Comparison of ENCODE assay signal across 11 cellular contexts in the genomic region with DNA sequence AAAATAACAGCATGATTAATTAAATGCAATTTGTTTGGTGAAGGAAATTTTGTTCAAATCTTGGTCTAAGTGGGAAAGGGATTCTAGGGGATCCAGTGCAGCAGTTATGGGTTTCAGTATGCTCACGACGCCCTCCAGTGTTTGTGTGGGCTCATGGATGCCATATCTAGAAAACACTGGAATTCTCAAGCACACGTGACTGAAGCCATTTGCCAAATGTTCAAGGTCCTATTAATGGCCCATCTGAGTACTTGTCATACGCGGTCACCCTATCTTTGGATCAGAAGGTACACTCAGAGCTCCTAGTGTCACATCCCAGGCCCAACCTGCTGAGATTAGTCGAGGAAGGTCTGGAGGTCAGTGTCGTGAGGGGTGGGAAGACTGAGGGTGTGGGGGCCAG. TPM values are rescaled to one million over a fixed set of nuclear protein-coding genes. Genes with fewer than 3 reads are reported as not detected.
"Had no signal": no experiment of that assay in that cellular context is flagged by ENCODE, and none has a peak within 500 bp of the region (broad histone marks: within the 10 kb centered on the region; RNA-seq: fewer than 3 reads in every experiment).

No MANE protein-coding gene starts in this region.

RNA-seq across cellular contexts. Expression of a gene that starts 42.7 kb away (rescaled TPM):
- total RNA-seq: activated CD4-positive, alpha-beta memory T cell treated with anti-CD3 and anti-CD28 coated beads for 36 hours; activated naive CD4-positive, alpha-beta T cell treated with anti-CD3 and anti-CD28 coated beads for 36 hours; activated naive CD8-positive, alpha-beta T cell treated with anti-CD3 and anti-CD28 coated beads, Interleukin-2, amount 10 ng/mL, durations not matched to agents 7 days and 5 days; activated T-cell treated with anti-CD3 and anti-CD28 coated beads, Interleukin-2, amount 50 U/mL, for 72 hours; esophagus squamous epithelium; gastroesophageal sphincter; mammary epithelial cell; sciatic nerve; T-helper 1 cell treated with Interleukin-12 subunit alpha and Interleukin-12 subunit beta and Interleukin-4 antibody, amounts not matched to agents 30 ng/mL and 1 ng/mL, for 36 hours; urinary bladder had no signal
- polyA plus RNA-seq: mammary epithelial cell, small intestine, urinary bladder had no signal
